Comparison of ENCODE assay signal across 24 cellular contexts in the genomic region with DNA sequence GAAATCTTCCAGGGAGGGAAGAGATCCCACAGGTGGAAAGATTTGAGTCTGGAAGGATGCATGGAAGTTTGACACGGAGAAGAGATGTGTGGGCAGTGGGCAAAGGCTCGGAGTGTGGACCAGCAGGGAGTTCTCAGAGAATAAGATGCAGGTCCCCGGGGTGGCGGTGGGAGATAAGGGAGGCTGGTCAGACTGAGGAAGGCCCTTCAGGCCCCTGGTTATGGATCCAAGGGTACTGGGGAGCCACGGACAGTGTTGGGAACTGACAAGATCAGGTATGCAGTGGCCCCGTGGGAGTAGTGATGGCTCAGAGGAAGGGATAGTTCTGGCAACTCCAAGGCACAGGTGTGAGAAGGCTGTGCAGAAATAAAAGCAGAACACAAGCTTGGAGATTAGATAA. TPM values are rescaled to one million over a fixed set of nuclear protein-coding genes. Genes with fewer than 3 reads are reported as not detected.
DNase-seq lines count a peak whose midpoint lies in the region; ATAC-seq and TF ChIP-seq lines count a peak whose summit lies in the region.
"Had no signal": no experiment of that assay in that cellular context is flagged by ENCODE, and none has a peak within 500 bp of the region (broad histone marks: within the 10 kb centered on the region; RNA-seq: fewer than 3 reads in every experiment).

No MANE protein-coding gene starts in this region.

- H3K9me2 ChIP-seq in Karpas-422 (replicated peaks; ENCODE audit: insufficient read depth, low read length): no peaks in the 10 kb centered on the region
- no peaks in the 10 kb centered on the region for H3K9me2 ChIP-seq in MM.1S (replicated peaks; ENCODE audit: insufficient read depth, low read length)

- H3K9ac ChIP-seq in Karpas-422 (ENCODE audit: low read length): no peak overlapping the region
- no peak overlapping the region for H3K9ac ChIP-seq in MM.1S (ENCODE audit: low read length)

- H3K27me3 ChIP-seq in Karpas-422 (ENCODE audit: low read length) (no peaks in the 10 kb centered on the region), MM.1S (replicated peaks; ENCODE audit: insufficient read depth, low read length) (peaks cover 69% of the 10 kb centered on the region)

- peak overlapping the region; percentile 82 for H3K4me3 Mint-ChIP-seq in Calu3 (ENCODE audit: low read depth, unreplicated experiment)
- peak overlapping the region; percentile 84 for H3K4me3 Mint-ChIP-seq in glutamatergic neuron (ENCODE audit: unreplicated experiment)
- H3K4me3 Mint-ChIP-seq in progenitor cell of endocrine pancreas (ENCODE audit: low read depth): peak overlapping the region; percentile 82

- no peaks in the 10 kb centered on the region for H3K9me3 ChIP-seq in Karpas-422 (ENCODE audit: low read length)
- no peaks in the 10 kb centered on the region for H3K9me3 ChIP-seq in MM.1S (replicated peaks; ENCODE audit: insufficient read depth, low read length)
- H3K9me3 ChIP-seq: BE2C, SJSA1 had no signal

- H3K27me3 Mint-ChIP-seq in Calu3 (ENCODE audit: unreplicated experiment) (no peaks in the 10 kb centered on the region), glutamatergic neuron (ENCODE audit: unreplicated experiment) (peaks cover 20% of the 10 kb centered on the region), progenitor cell of endocrine pancreas (no peaks in the 10 kb centered on the region)

- H3K79me2 ChIP-seq in Karpas-422 (ENCODE audit: low read length): no peaks in the 10 kb centered on the region
- H3K79me2 ChIP-seq in MM.1S (ENCODE audit: low read length): no peaks in the 10 kb centered on the region

- CTCF ChIA-PET in Calu3 (lab: Charles Lee): interaction anchor here (4.2 kb wide), 1 partner anchor 30 kb away, joined by 26 read pairs; no protein-coding TSS in a partner anchor

- H3K27ac ChIP-seq in Karpas-422 (ENCODE audit: low read length) (no peak overlapping the region), MM.1S (ENCODE audit: low read length) (no peak overlapping the region)
- H3K27ac ChIP-seq: SJSA1 had no signal

- H3F3A ChIP-seq in MM.1S (ENCODE audit: insufficient read depth, low read length): no peaks in the 10 kb centered on the region

- H3K4me1 Mint-ChIP-seq in Calu3 (ENCODE audit: low read depth, unreplicated experiment): peaks cover 15% of the 10 kb centered on the region
- H3K4me1 Mint-ChIP-seq in glutamatergic neuron (ENCODE audit: low read depth, unreplicated experiment): peaks cover 9% of the 10 kb centered on the region
- H3K4me1 Mint-ChIP-seq in progenitor cell of endocrine pancreas (ENCODE audit: low read depth): peaks cover 21% of the 10 kb centered on the region

- DNase-seq in Calu3: no peak
- DNase-seq in Karpas-422: peak; percentile 32
- no peak for DNase-seq in glutamatergic neuron
- no peak for DNase-seq in progenitor cell of endocrine pancreas (ENCODE audit: low spot score, unreplicated experiment)
- DNase-seq in kidney glomerular epithelial cell (lab: John Stamatoyannopoulos, UW): no peak
- DNase-seq in MM.1S: no peak
- DNase-seq: BE2C; CD4-positive, CD25-positive, alpha-beta regulatory T cell; COR-L47; DMS 273 treated with DMSO at 0.1 percent for 48 hours; DMS79 treated with DMSO at 0.1 percent for 48 hours; H9; KBM-7; NCI-H1105 treated with DMSO at 0.1 percent for 48 hours; NCI-H1694; NCI-H2081; NCI-H2171; NCI-H345; NCI-H524 treated with DMSO at 0.1 percent for 48 hours; OCI-M1 had no signal

- intact Hi-C loops in Calu3 (cut with micrococcal nuclease; ENCODE audit: unreplicated experiment): no loop called here

- H3K4me1 ChIP-seq in Karpas-422 (ENCODE audit: low read length): no peaks in the 10 kb centered on the region
- H3K4me1 ChIP-seq in MM.1S (ENCODE audit: low read length): no peaks in the 10 kb centered on the region
- H3K4me1 ChIP-seq: SJSA1 had no signal

- no peak overlapping the region for H3K4me3 ChIP-seq in Karpas-422 (ENCODE audit: low read length)
- H3K4me3 ChIP-seq in MM.1S (ENCODE audit: low read length): no peak overlapping the region
- H3K4me3 ChIP-seq: SJSA1 had no signal

- TF ChIP-seq CTCF in Calu3 (IDR thresholded peaks at IDR 0.05; ENCODE audit: unreplicated experiment): no peak
- no peak for TF ChIP-seq CTCF in glutamatergic neuron (IDR thresholded peaks at IDR 0.05; ENCODE audit: partially characterized antibody, unreplicated experiment)
- TF ChIP-seq CTCF in progenitor cell of endocrine pancreas (IDR thresholded peaks at IDR 0.05; ENCODE audit: unreplicated experiment): no peak
- TF ChIP-seq CTCF in MM.1S (IDR thresholded peaks at IDR 0.05; ENCODE audit: low read length): no peak

- H4K20me1 ChIP-seq in Karpas-422 (ENCODE audit: insufficient read depth, low read depth, low read length) (no peaks in the 10 kb centered on the region), MM.1S (ENCODE audit: insufficient read depth, low read length) (no peaks in the 10 kb centered on the region)

- H3K27ac Mint-ChIP-seq in Calu3 (ENCODE audit: unreplicated experiment) (no peak overlapping the region), glutamatergic neuron (ENCODE audit: unreplicated experiment) (no peak overlapping the region), progenitor cell of endocrine pancreas (peak overlapping the region; percentile 33)
- H3K27ac Mint-ChIP-seq: CD4-positive, CD25-positive, alpha-beta regulatory T cell had no signal

- H2AFZ ChIP-seq in Karpas-422 (ENCODE audit: low read length) (no peak overlapping the region), MM.1S (ENCODE audit: low read length) (no peak overlapping the region)

- no peak for ATAC-seq in HG02763 (IDR thresholded peaks at IDR 0.05; ENCODE audit: unreplicated experiment)
- ATAC-seq: Right ventricle myocardium inferior had no signal

- no peaks in the 10 kb centered on the region for H3K36me3 ChIP-seq in Karpas-422 (ENCODE audit: insufficient read depth, low read length)
- no peaks in the 10 kb centered on the region for H3K36me3 ChIP-seq in MM.1S (replicated peaks; ENCODE audit: insufficient read depth, low read length)
- H3K36me3 ChIP-seq: BE2C, SJSA1 had no signal

- H3K9me3 Mint-ChIP-seq in Calu3 (ENCODE audit: low read depth, unreplicated experiment): no peaks in the 10 kb centered on the region
- peaks cover 6% of the 10 kb centered on the region for H3K9me3 Mint-ChIP-seq in glutamatergic neuron (ENCODE audit: unreplicated experiment)
- no peaks in the 10 kb centered on the region for H3K9me3 Mint-ChIP-seq in progenitor cell of endocrine pancreas (ENCODE audit: low read depth)
- H3K9me3 Mint-ChIP-seq: H9 had no signal

- no peak overlapping the region for H3K4me2 ChIP-seq in Karpas-422 (ENCODE audit: low read depth, low read length, poor library complexity, severe bottlenecking)
- no peak overlapping the region for H3K4me2 ChIP-seq in MM.1S (ENCODE audit: low read depth, low read length)

- H3K36me3 Mint-ChIP-seq in Calu3 (ENCODE audit: insufficient read depth, unreplicated experiment) (peaks cover 15% of the 10 kb centered on the region), glutamatergic neuron (ENCODE audit: unreplicated experiment) (no peaks in the 10 kb centered on the region), progenitor cell of endocrine pancreas (ENCODE audit: insufficient read depth) (peaks cover 11% of the 10 kb centered on the region)
- H3K36me3 Mint-ChIP-seq: CD4-positive, CD25-positive, alpha-beta regulatory T cell had no signal

- no TSS peak for BruUV-seq in Calu3 (replicated peaks; lab: Mats Ljungman, UMichigan)

RNA-seq across cellular contexts. Expression of a gene that starts 2.5 kb away (rescaled TPM):
- 26.0 and 30.3 TPM in 2 replicates for total RNA-seq in Calu3 (2022)
- total RNA-seq in Karpas-422 (2014; rRNA removed; shearing (Covaris generic); ENCODE audit: low replicate concordance): 0.36 TPM in 1 of 2 replicates, not detected in the other
- 47.6 TPM for total RNA-seq in glutamatergic neuron (ENCODE audit: unreplicated experiment)
- total RNA-seq in progenitor cell of endocrine pancreas: 103 and 115 TPM in 2 replicates
- total RNA-seq: CD4-positive, CD25-positive, alpha-beta regulatory T cell; SJSA1 had no signal

RNA-seq across cellular contexts. Expression of a gene that starts 31.2 kb away (rescaled TPM):
- total RNA-seq in Calu3 (2022) (33.0 and 36.5 TPM in 2 replicates), glutamatergic neuron (ENCODE audit: unreplicated experiment) (32.8 TPM), progenitor cell of endocrine pancreas (38.8 and 40.3 TPM in 2 replicates)
- total RNA-seq in Karpas-422 (2014; rRNA removed; shearing (Covaris generic); ENCODE audit: low replicate concordance): 20.2 and 36.2 TPM in 2 replicates

RNA-seq across cellular contexts. Expression of a gene that starts 31.4 kb away (rescaled TPM):
- total RNA-seq in Calu3 (2022) (77.6 and 81.3 TPM in 2 replicates), glutamatergic neuron (ENCODE audit: unreplicated experiment) (186 TPM), progenitor cell of endocrine pancreas (150 and 184 TPM in 2 replicates)
- 15.5 and 51.5 TPM in 2 replicates for total RNA-seq in Karpas-422 (2014; rRNA removed; shearing (Covaris generic); ENCODE audit: low replicate concordance)

RNA-seq across cellular contexts. Expression of a gene that starts 35.3 kb away (rescaled TPM):
- total RNA-seq in Calu3 (2022) (not detected in 2 replicates), glutamatergic neuron (ENCODE audit: unreplicated experiment) (not detected), progenitor cell of endocrine pancreas (1.0 and 2.0 TPM in 2 replicates)
- 0.65 TPM in 1 of 2 replicates, not detected in the other for total RNA-seq in Karpas-422 (2014; rRNA removed; shearing (Covaris generic); ENCODE audit: low replicate concordance)
- total RNA-seq: A673, H9, SJSA1 had no signal

RNA-seq across cellular contexts. Expression of a gene that starts 38.7 kb away (rescaled TPM):
- total RNA-seq in Calu3 (2022): 132 and 150 TPM in 2 replicates
- total RNA-seq in Karpas-422 (2014; rRNA removed; shearing (Covaris generic); ENCODE audit: low replicate concordance): 36.5 and 61.3 TPM in 2 replicates
- 32.8 TPM for total RNA-seq in glutamatergic neuron (ENCODE audit: unreplicated experiment)
- total RNA-seq in progenitor cell of endocrine pancreas: 141 and 143 TPM in 2 replicates

Comparison
In these comparisons a context has a peak if more than half of its experiments do, and no peak if none do; other contexts are left out.
1. RNA of a gene that starts 2.5 kb away (total RNA-seq): 103 to 115 TPM in progenitor cell of endocrine pancreas, 47.6 TPM in glutamatergic neuron (single experiment) and 26.0 to 30.3 TPM in Calu3; 0.36 TPM in Karpas-422; every median in the first group is over 10 times any median in the second.
2. Peak in every context shown above with its lines, with median percentiles within 50 percentile points of each other: H3K4me3 Mint-ChIP-seq.